Comparison of ENCODE assay signal across 24 cellular contexts in the genomic region with DNA sequence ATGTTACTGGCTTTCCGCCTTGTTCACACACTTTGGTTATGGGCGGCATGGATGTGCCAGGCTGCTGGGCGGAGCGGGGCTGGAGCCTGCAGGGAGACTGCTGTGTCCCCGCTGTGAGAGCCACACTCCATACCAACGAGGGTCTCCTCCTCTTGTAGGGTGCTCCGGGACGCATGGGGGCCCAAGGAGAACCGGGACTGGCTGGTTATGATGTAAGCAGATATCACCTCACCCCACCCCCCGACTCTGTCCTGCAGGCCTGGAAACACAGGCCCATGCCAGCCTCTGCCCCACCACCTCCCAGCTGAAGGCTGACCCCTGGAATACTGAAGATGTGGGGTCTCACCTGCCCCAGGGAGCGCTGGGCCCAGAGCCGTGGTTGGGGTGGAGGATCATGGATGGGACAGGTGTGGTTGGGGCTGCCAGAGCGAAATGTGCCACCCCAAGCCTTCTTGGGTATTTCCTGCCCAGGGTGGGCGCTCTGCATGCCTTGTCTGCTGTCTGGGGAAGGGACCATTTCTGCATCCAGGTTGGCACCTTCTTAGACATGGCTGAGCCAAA. TPM values are rescaled to one million over a fixed set of nuclear protein-coding genes. Genes with fewer than 3 reads are reported as not detected.
A peak's percentile ranks its signal among the peaks of the same experiment; 100 is the strongest.
DNase-seq lines count a peak whose midpoint lies in the region; ATAC-seq and TF ChIP-seq lines count a peak whose summit lies in the region.
"Had no signal": no experiment of that assay in that cellular context is flagged by ENCODE, and none has a peak within 500 bp of the region (broad histone marks: within the 10 kb centered on the region; RNA-seq: fewer than 3 reads in every experiment).

No MANE protein-coding gene starts in this region.

- TF ChIP-seq CTCF in heart right ventricle (IDR thresholded peaks at IDR 0.05) (no peak), mucosa of descending colon (IDR thresholded peaks at IDR 0.05) (no peak), vagina (IDR thresholded peaks at IDR 0.05) (no peak)

- no peak overlapping the region for H3K4me3 ChIP-seq in heart right ventricle
- no peak overlapping the region for H3K4me3 ChIP-seq in mucosa of descending colon
- H3K4me3 ChIP-seq in vagina: no peak overlapping the region
- H3K4me3 ChIP-seq in effector memory CD4-positive, alpha-beta T cell (ENCODE audit: insufficient read depth, low read depth, low read length, poor library complexity, severe bottlenecking): no peak overlapping the region
- H3K4me3 ChIP-seq: colonic mucosa, lung, stomach had no signal

- no peak for TF ChIP-seq POLR2A in vagina (IDR thresholded peaks at IDR 0.05)

- no peak overlapping the region for H3K27ac ChIP-seq in heart right ventricle
- H3K27ac ChIP-seq in vagina: peak overlapping the region; percentile 12
- H3K27ac ChIP-seq in effector memory CD4-positive, alpha-beta T cell (ENCODE audit: insufficient read depth, low read length, poor library complexity, severe bottlenecking): no peak overlapping the region
- H3K27ac ChIP-seq: colonic mucosa, stomach had no signal

- intact Hi-C loops in cardiac septum (cut with DNase I): no loop called here
- intact Hi-C loops in heart right ventricle (cut with DNase I): loop anchor here in 1 of 10 donors (5.0 to 10.0 kb wide), 2 partner anchors 129 to 186 kb away; a partner anchor contains a TSS
- intact Hi-C loops in mucosa of descending colon (cut with DNase I, micrococcal nuclease): no loop called here
- intact Hi-C loops in vagina (cut with DNase I): no loop called here

- H3K36me3 ChIP-seq in heart right ventricle (peaks cover 0 to 9% (median 0%) of the 10 kb centered on the region in 9 donors), mucosa of descending colon (ENCODE audit: low read depth) (no peaks in the 10 kb centered on the region), vagina (no peaks in the 10 kb centered on the region)
- H3K36me3 ChIP-seq in effector memory CD4-positive, alpha-beta T cell (ENCODE audit: control insufficient read depth, insufficient read depth, low read length): no peaks in the 10 kb centered on the region
- H3K36me3 ChIP-seq: colonic mucosa had no signal

- ATAC-seq in heart right ventricle (no peak), mucosa of descending colon (no peak)
- ATAC-seq: T-helper 17 cell had no signal

- WGBS in heart right ventricle, 2 donors: 95% methylated on average over 14 of the region's 14 CpGs

- H3K27me3 ChIP-seq in heart right ventricle (no peaks in the 10 kb centered on the region), vagina (no peaks in the 10 kb centered on the region)
- H3K27me3 ChIP-seq in effector memory CD4-positive, alpha-beta T cell (replicated peaks; ENCODE audit: control insufficient read depth, insufficient read depth, low read length, poor library complexity, severe bottlenecking): no peaks in the 10 kb centered on the region
- H3K27me3 ChIP-seq: colonic mucosa, stomach had no signal

- DNase-seq in cardiac septum (ENCODE audit: low spot score) (peak; percentile 65), heart right ventricle (no peak), ecto neural progenitor cell (ENCODE audit: low spot score) (peak; percentile 38), mucosa of descending colon (peak in 2 of 3 donors; percentile 7 to 29), vagina (ENCODE audit: extremely low spot score in 2 of 2) (peak in 1 of 2 donors; percentile 86), NCI-H2081 treated with DMSO at 0.1 percent for 48 hours (lab: John Stamatoyannopoulos, UW) (no peak), NCI-H524 treated with DMSO at 0.1 percent for 48 hours (lab: John Stamatoyannopoulos, UW) (no peak)
- no peak for DNase-seq in effector memory CD4-positive, alpha-beta T cell
- DNase-seq: activated B cell treated with CpG ODN at 0.5 μM for 24 hours; activated CD8-positive, alpha-beta memory T cell treated with anti-CD3 and anti-CD28 coated beads for 24 hours; CD8-positive, alpha-beta T cell; colonic mucosa; DMS79 treated with DMSO at 0.1 percent for 48 hours; foreskin melanocyte; NCI-H446; nephron progenitor cell; retina; SIG-M5; stomach had no signal

- H3K9me3 ChIP-seq in heart right ventricle (no peaks in the 10 kb centered on the region), mucosa of descending colon (no peaks in the 10 kb centered on the region), vagina (no peaks in the 10 kb centered on the region)
- H3K9me3 ChIP-seq in effector memory CD4-positive, alpha-beta T cell (ENCODE audit: control insufficient read depth, low read length): no peaks in the 10 kb centered on the region
- H3K9me3 ChIP-seq: colonic mucosa, stomach had no signal

- H3K4me1 ChIP-seq in heart right ventricle: peaks cover 0 to 16% (median 5%) of the 10 kb centered on the region in 9 donors
- H3K4me1 ChIP-seq in mucosa of descending colon (ENCODE audit: low read depth): no peaks in the 10 kb centered on the region
- H3K4me1 ChIP-seq in vagina: peaks cover 26% of the 10 kb centered on the region
- no peaks in the 10 kb centered on the region for H3K4me1 ChIP-seq in effector memory CD4-positive, alpha-beta T cell (ENCODE audit: control insufficient read depth, insufficient read depth, low read length, poor library complexity, severe bottlenecking)
- H3K4me1 ChIP-seq: colonic mucosa had no signal

RNA-seq across cellular contexts. Expression of a gene that starts 39.3 kb away (rescaled TPM):
- not detected for total RNA-seq in cardiac septum
- under 1 TPM in 3 of 10 donors, not detected in 7; 0.37 to 0.70 (median 0.55) TPM for total RNA-seq in heart right ventricle
- under 1 TPM; 0.13 to 0.59 TPM for polyA plus RNA-seq in heart right ventricle
- 1 to 10 TPM in 1 of 3 donors, not detected in 2; 2.8 TPM for total RNA-seq in mucosa of descending colon
- not detected for total RNA-seq in vagina
- total RNA-seq: activated B cell treated with CpG ODN at 0.5 μM for 24 hours; activated T-helper 2 cell treated with anti-CD3 and anti-CD28 coated beads, Interferon-gamma antibody, Interleukin-2, Interleukin-4, amounts not matched to agents 10 μg/mL and 5 μg/mL and 100 μg/mL, durations not matched to agents 14 hours and 24 hours and 36 hours; CD8-positive, alpha-beta T cell; T-helper 17 cell had no signal

RNA-seq across cellular contexts. Expression of a gene that starts 46.0 kb away (rescaled TPM):
- total RNA-seq in cardiac septum (0.32 TPM), heart right ventricle (not detected), mucosa of descending colon (1 to 10 TPM in 1 of 3 donors, not detected in 2; 1.0 TPM), vagina (not detected)
- polyA plus RNA-seq in heart right ventricle: under 1 TPM in 1 of 2 donors, not detected in 1; 0.44 TPM
- total RNA-seq: activated B cell treated with CpG ODN at 0.5 μM for 24 hours; activated T-helper 2 cell treated with anti-CD3 and anti-CD28 coated beads, Interferon-gamma antibody, Interleukin-2, Interleukin-4, amounts not matched to agents 10 μg/mL and 5 μg/mL and 100 μg/mL, durations not matched to agents 14 hours and 24 hours and 36 hours; CD8-positive, alpha-beta T cell; M059J; T-helper 17 cell had no signal
- polyA plus RNA-seq: AG04450 had no signal

Comparison
In these comparisons a context has a peak if more than half of its experiments do, and no peak if none do; other contexts are left out.
1. DNase-seq: peak in cardiac septum (single experiment), ecto neural progenitor cell (single experiment) and mucosa of descending colon (2 of 3); none in heart right ventricle (0 of 2), NCI-H2081 treated with DMSO at 0.1 percent for 48 hours (single experiment), effector memory CD4-positive, alpha-beta T cell (0 of 3) and NCI-H524 treated with DMSO at 0.1 percent for 48 hours (single experiment).